In the genomic region with DNA sequence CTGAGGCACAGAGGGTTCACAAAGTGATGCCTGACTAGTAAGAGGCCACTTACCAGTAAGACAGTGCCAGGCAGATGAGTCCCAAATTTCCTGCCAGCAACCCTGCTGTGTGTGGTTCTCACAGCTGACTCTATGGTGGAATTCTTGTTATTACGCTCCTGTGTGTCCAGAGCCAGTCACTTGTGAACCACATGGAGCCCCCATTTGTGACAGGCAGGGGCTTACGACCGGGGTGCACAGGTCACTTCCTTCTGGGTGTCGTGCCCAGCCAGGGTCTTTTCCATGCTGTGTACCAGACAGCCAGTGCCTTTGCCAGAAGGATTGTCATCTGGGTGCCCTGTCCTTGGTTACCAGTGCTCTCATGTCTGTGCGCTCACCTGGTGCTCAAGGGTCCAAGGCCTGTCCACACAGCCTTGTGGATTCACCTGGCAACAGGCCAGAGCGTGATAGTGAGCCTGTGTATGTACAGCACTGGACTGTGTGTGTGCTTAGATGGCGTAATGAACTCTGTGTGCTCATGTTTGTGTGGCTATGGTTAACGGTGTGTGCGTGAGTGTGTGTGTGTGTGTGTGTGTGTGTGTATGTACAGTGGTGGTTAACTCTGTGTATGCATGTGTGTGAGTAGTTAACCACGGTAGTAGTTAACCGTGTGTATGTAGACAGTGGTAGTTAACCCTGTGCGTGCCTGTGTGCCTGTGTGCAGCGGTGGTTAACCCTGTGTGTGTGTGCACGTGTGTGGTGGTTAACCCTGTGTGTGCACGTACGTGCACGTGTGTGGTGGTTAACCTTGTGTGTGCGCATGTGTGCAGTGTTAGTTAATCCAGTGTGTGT, we compare ENCODE assay signal across 1 cellular context.
TF ChIP-seq lines count a peak whose summit lies in the region.

No MANE protein-coding gene starts in this region.

TF ChIP-seq in HEK293, 187 proteins besides CTCF, POLR2A, EP300 and RAD21 (continued from another document and continues in another):
- no peak for TF ChIP-seq ZNF48 (tag by site-specific recombination; IDR thresholded peaks at IDR 0.05)
- TF ChIP-seq PRDM1 (tag by site-specific recombination; IDR thresholded peaks at IDR 0.05): no peak
- TF ChIP-seq ZBTB11 (tag by site-specific recombination; conservative IDR thresholded peaks at IDR 0.05; ENCODE audit: low read depth): no peak
- no peak for TF ChIP-seq ZNF311 (tag by site-specific recombination; IDR thresholded peaks at IDR 0.05; ENCODE audit: borderline replicate concordance)
- TF ChIP-seq ZNF362 (tag by site-specific recombination; IDR thresholded peaks at IDR 0.05): no peak
- TF ChIP-seq ZNF571 (tag by site-specific recombination; IDR thresholded peaks at IDR 0.05): no peak
- TF ChIP-seq ZBTB26 (tag by site-specific recombination; optimal IDR thresholded peaks at IDR 0.05): peak; percentile 25
- TF ChIP-seq ZNF148 (tag by site-specific recombination; IDR thresholded peaks at IDR 0.05; ENCODE audit: borderline replicate concordance): 0 out of 2 replicates have a peak, but pooled peaks have one; percentile 28
- TF ChIP-seq, protein P1, sequence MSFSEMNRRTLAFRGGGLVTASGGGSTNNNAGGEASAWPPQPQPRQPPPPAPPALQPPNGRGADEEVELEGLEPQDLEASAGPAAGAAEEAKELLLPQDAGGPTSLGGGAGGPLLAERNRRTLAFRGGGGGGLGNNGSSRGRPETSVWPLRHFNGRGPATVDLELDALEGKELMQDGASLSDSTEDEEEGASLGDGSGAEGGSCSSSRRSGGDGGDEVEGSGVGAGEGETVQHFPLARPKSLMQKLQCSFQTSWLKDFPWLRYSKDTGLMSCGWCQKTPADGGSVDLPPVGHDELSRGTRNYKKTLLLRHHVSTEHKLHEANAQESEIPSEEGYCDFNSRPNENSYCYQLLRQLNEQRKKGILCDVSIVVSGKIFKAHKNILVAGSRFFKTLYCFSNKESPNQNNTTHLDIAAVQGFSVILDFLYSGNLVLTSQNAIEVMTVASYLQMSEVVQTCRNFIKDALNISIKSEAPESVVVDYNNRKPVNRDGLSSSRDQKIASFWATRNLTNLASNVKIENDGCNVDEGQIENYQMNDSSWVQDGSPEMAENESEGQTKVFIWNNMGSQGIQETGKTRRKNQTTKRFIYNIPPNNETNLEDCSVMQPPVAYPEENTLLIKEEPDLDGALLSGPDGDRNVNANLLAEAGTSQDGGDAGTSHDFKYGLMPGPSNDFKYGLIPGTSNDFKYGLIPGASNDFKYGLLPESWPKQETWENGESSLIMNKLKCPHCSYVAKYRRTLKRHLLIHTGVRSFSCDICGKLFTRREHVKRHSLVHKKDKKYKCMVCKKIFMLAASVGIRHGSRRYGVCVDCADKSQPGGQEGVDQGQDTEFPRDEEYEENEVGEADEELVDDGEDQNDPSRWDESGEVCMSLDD (tag by site-specific recombination; IDR thresholded peaks at IDR 0.05): no peak
- TF ChIP-seq ZNF555 (tag by site-specific recombination; conservative IDR thresholded peaks at IDR 0.05): no peak
- TF ChIP-seq KLF8 (tag by site-specific recombination; IDR thresholded peaks at IDR 0.05): no peak
- TF ChIP-seq, protein P2, sequence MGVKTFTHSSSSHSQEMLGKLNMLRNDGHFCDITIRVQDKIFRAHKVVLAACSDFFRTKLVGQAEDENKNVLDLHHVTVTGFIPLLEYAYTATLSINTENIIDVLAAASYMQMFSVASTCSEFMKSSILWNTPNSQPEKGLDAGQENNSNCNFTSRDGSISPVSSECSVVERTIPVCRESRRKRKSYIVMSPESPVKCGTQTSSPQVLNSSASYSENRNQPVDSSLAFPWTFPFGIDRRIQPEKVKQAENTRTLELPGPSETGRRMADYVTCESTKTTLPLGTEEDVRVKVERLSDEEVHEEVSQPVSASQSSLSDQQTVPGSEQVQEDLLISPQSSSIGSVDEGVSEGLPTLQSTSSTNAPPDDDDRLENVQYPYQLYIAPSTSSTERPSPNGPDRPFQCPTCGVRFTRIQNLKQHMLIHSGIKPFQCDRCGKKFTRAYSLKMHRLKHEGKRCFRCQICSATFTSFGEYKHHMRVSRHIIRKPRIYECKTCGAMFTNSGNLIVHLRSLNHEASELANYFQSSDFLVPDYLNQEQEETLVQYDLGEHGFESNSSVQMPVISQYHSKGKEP (tag by site-specific recombination; IDR thresholded peaks at IDR 0.05): no peak
- TF ChIP-seq ZNF660 (tag by site-specific recombination; IDR thresholded peaks at IDR 0.05): no peak
- no peak for TF ChIP-seq ZNF830 (tag by site-specific recombination; IDR thresholded peaks at IDR 0.05; ENCODE audit: low read depth)
- no peak for TF ChIP-seq HOXA7 (CRISPR knock-in tag; IDR thresholded peaks at IDR 0.05; ENCODE audit: borderline replicate concordance)
- no peak for TF ChIP-seq ZNF394 (tag by site-specific recombination; IDR thresholded peaks at IDR 0.05; ENCODE audit: borderline replicate concordance)
- no peak for TF ChIP-seq YY1 (tag by site-specific recombination; IDR thresholded peaks at IDR 0.05)
- TF ChIP-seq ZFP37 (tag by site-specific recombination; IDR thresholded peaks at IDR 0.05): no peak
- no peak for TF ChIP-seq ZXDB (tag by site-specific recombination; IDR thresholded peaks at IDR 0.05)
- 0 out of 2 replicates have a peak, but pooled peaks have one; percentile 12 for TF ChIP-seq ZNF621 (tag by site-specific recombination; IDR thresholded peaks at IDR 0.05)
- no peak for TF ChIP-seq ELK4 (IDR thresholded peaks at IDR 0.05; ENCODE audit: borderline replicate concordance, low read depth, low read length)
- TF ChIP-seq, protein P3, sequence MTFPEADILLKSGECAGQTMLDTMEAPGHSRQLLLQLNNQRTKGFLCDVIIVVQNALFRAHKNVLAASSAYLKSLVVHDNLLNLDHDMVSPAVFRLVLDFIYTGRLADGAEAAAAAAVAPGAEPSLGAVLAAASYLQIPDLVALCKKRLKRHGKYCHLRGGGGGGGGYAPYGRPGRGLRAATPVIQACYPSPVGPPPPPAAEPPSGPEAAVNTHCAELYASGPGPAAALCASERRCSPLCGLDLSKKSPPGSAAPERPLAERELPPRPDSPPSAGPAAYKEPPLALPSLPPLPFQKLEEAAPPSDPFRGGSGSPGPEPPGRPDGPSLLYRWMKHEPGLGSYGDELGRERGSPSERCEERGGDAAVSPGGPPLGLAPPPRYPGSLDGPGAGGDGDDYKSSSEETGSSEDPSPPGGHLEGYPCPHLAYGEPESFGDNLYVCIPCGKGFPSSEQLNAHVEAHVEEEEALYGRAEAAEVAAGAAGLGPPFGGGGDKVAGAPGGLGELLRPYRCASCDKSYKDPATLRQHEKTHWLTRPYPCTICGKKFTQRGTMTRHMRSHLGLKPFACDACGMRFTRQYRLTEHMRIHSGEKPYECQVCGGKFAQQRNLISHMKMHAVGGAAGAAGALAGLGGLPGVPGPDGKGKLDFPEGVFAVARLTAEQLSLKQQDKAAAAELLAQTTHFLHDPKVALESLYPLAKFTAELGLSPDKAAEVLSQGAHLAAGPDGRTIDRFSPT (tag by site-specific recombination; IDR thresholded peaks at IDR 0.05): peak; percentile 27; the same call in 1 of the 2 replicates
- TF ChIP-seq, protein P4, sequence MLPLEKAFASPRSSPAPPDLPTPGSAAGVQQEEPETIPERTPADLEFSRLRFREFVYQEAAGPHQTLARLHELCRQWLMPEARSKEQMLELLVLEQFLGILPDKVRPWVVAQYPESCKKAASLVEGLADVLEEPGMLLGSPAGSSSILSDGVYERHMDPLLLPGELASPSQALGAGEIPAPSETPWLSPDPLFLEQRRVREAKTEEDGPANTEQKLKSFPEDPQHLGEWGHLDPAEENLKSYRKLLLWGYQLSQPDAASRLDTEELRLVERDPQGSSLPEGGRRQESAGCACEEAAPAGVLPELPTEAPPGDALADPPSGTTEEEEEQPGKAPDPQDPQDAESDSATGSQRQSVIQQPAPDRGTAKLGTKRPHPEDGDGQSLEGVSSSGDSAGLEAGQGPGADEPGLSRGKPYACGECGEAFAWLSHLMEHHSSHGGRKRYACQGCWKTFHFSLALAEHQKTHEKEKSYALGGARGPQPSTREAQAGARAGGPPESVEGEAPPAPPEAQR (tag by site-specific recombination; IDR thresholded peaks at IDR 0.05): no peak
- peak; percentile 88 for TF ChIP-seq ZSCAN4 (tag by site-specific recombination; IDR thresholded peaks at IDR 0.05)
- TF ChIP-seq ZNF677 (tag by site-specific recombination; IDR thresholded peaks at IDR 0.05): no peak
- no peak for TF ChIP-seq ZNF121 (tag by site-specific recombination; IDR thresholded peaks at IDR 0.05)
- TF ChIP-seq ZNF169 (tag by site-specific recombination; IDR thresholded peaks at IDR 0.05): no peak
- TF ChIP-seq ZSCAN5A (tag by site-specific recombination; IDR thresholded peaks at IDR 0.05): no peak
- TF ChIP-seq ZNF174 (tag by site-specific recombination; IDR thresholded peaks at IDR 0.05): no peak
- no peak for TF ChIP-seq ZNF416 (tag by site-specific recombination; IDR thresholded peaks at IDR 0.05)
